ENCODE assay signal across 8 cellular contexts in genomic region chr17:4583796-4584124, GRCh38. TPM values are rescaled to one million over a fixed set of nuclear protein-coding genes. Genes with fewer than 3 reads are reported as not detected.
DNase-seq lines count a peak whose midpoint lies in the region; ATAC-seq, FAIRE-seq and TF ChIP-seq lines count a peak whose summit lies in the region.

No MANE protein-coding gene starts in this region.

- CTCF ChIA-PET in activated CD4-positive, alpha-beta T cell treated with anti-CD3 and anti-CD28 coated beads, Interleukin-2, amount 10 ng/mL, durations not matched to agents 7 days and 5 days (lab: Charles Lee): no interaction called here

- ATAC-seq in pancreas: peak; percentile 34 to 60 (median 44)
- ATAC-seq in GM19035 (IDR thresholded peaks at IDR 0.05; ENCODE audit: unreplicated experiment): no peak
- ATAC-seq in GM21381 (IDR thresholded peaks at IDR 0.05; ENCODE audit: unreplicated experiment): no peak

- H3K9me3 Mint-ChIP-seq in activated CD4-positive, alpha-beta T cell treated with anti-CD3 and anti-CD28 coated beads, Interleukin-2, amount 10 ng/mL, durations not matched to agents 7 days and 5 days: no peaks in the 10 kb centered on the region

- POLR2A ChIA-PET in activated CD4-positive, alpha-beta T cell treated with anti-CD3 and anti-CD28 coated beads, Interleukin-2, amount 10 ng/mL, durations not matched to agents 7 days and 5 days (lab: Charles Lee): no interaction called here

- TF ChIP-seq CTCF in SU-DHL-6 (IDR thresholded peaks at IDR 0.05; ENCODE audit: insufficient read depth, low read length, poor library complexity, severe bottlenecking): no peak
- no peak for TF ChIP-seq CTCF in pancreas (IDR thresholded peaks at IDR 0.05)

- peaks cover 0 to 8% (median 0%) of the 10 kb centered on the region in 3 donors for H3K4me1 ChIP-seq in pancreas

- H3F3A ChIP-seq in SU-DHL-6 (ENCODE audit: insufficient read depth): no peaks in the 10 kb centered on the region

- H3K27me3 Mint-ChIP-seq in activated CD4-positive, alpha-beta T cell treated with anti-CD3 and anti-CD28 coated beads, Interleukin-2, amount 10 ng/mL, durations not matched to agents 7 days and 5 days: peaks cover 47% of the 10 kb centered on the region

- H3K36me3 ChIP-seq in SU-DHL-6 (ENCODE audit: low read length): no peaks in the 10 kb centered on the region
- H3K36me3 ChIP-seq in pancreas: no peaks in the 10 kb centered on the region

- H3K4me2 ChIP-seq in SU-DHL-6 (ENCODE audit: low read depth, low read length, poor library complexity, severe bottlenecking): peak overlapping the region; percentile 9

- intact Hi-C loops in pancreas (cut with DNase I): no loop called here

- 20 to 23% methylated on average over 14 to 15 of the region's 15 CpGs for WGBS in pancreas, 2 donors

- peak overlapping the region; percentile 56 for H3K4me3 Mint-ChIP-seq in activated CD4-positive, alpha-beta T cell treated with anti-CD3 and anti-CD28 coated beads, Interleukin-2, amount 10 ng/mL, durations not matched to agents 7 days and 5 days

- H3K9me3 ChIP-seq in SU-DHL-6 (ENCODE audit: insufficient read depth, low read length) (no peaks in the 10 kb centered on the region), pancreas (no peaks in the 10 kb centered on the region)

- H3K79me2 ChIP-seq in SU-DHL-6 (ENCODE audit: insufficient read depth, low read length): no peaks in the 10 kb centered on the region

- no peaks in the 10 kb centered on the region for H3K9me2 ChIP-seq in SU-DHL-6 (replicated peaks; ENCODE audit: insufficient read depth, low read length)

- peaks cover 3% of the 10 kb centered on the region for H3K4me1 Mint-ChIP-seq in activated CD4-positive, alpha-beta T cell treated with anti-CD3 and anti-CD28 coated beads, Interleukin-2, amount 10 ng/mL, durations not matched to agents 7 days and 5 days

- H3K4me3 ChIP-seq in SU-DHL-6 (ENCODE audit: insufficient read depth, low read length, poor library complexity, severe bottlenecking) (no peak overlapping the region), pancreas (peak overlapping the region in 3 of 4 donors; percentile 18 to 55 (median 32))

- no peak overlapping the region for H3K9ac ChIP-seq in SU-DHL-6 (ENCODE audit: low read length)

- H3K27ac Mint-ChIP-seq in activated CD4-positive, alpha-beta T cell treated with anti-CD3 and anti-CD28 coated beads, Interleukin-2, amount 10 ng/mL, durations not matched to agents 7 days and 5 days: no peak overlapping the region

- H4K20me1 ChIP-seq in SU-DHL-6 (ENCODE audit: low read depth, low read length): no peaks in the 10 kb centered on the region

- H2AFZ ChIP-seq in SU-DHL-6 (ENCODE audit: low read depth, low read length, severe bottlenecking): no peak overlapping the region

- no peak for DNase-seq in activated CD4-positive, alpha-beta T cell treated with anti-CD3 and anti-CD28 coated beads, Interleukin-2, amount 10 ng/mL, durations not matched to agents 7 days and 5 days
- no peak for DNase-seq in activated CD4-positive, alpha-beta T cell treated with anti-CD3 and anti-CD28 coated beads for 4 hours
- DNase-seq in germinal center (ENCODE audit: low spot score) (peak; percentile 45), pancreas (no peak), SW 1271 (lab: John Stamatoyannopoulos, UW) (no peak)

- H3K27me3 ChIP-seq in SU-DHL-6 (ENCODE audit: low read length): no peaks in the 10 kb centered on the region
- peaks cover 0 to 5% (median 0%) of the 10 kb centered on the region in 4 donors for H3K27me3 ChIP-seq in pancreas

- no peaks in the 10 kb centered on the region for H3K36me3 Mint-ChIP-seq in activated CD4-positive, alpha-beta T cell treated with anti-CD3 and anti-CD28 coated beads, Interleukin-2, amount 10 ng/mL, durations not matched to agents 7 days and 5 days (ENCODE audit: low read depth)

- no peak for FAIRE-seq in pancreas (lab: Jason Lieb, UNC)

- H3K27ac ChIP-seq in SU-DHL-6 (ENCODE audit: low read depth, low read length): no peak overlapping the region
- no peak overlapping the region for H3K27ac ChIP-seq in pancreas

RNA-seq across cellular contexts. Expression of gene SMTNL2, which starts 0.6 kb away (rescaled TPM):
- total RNA-seq in activated CD4-positive, alpha-beta T cell treated with anti-CD3 and anti-CD28 coated beads, Interleukin-2, amount 10 ng/mL, durations not matched to agents 7 days and 5 days: not detected
- total RNA-seq in pancreas: under 1 TPM in 4 of 6 donors, not detected in 2; 0.09 to 0.59 (median 0.18) TPM
- under 1 TPM; 0.27 to 0.42 TPM for polyA plus RNA-seq in pancreas

RNA-seq across cellular contexts. Expression of gene GGT6, which starts 23.4 kb away (rescaled TPM):
- not detected for total RNA-seq in activated CD4-positive, alpha-beta T cell treated with anti-CD3 and anti-CD28 coated beads, Interleukin-2, amount 10 ng/mL, durations not matched to agents 7 days and 5 days
- total RNA-seq in pancreas: 10 to 100 TPM; 20.7 to 34.4 (median 32.9) TPM
- polyA plus RNA-seq in pancreas: 10 to 100 TPM; 27.0 to 36.1 TPM

RNA-seq across cellular contexts. Expression of gene MYBBP1A, which starts 28.6 kb away (rescaled TPM):
- 10 to 100 TPM; 58.0 to 59.0 TPM for total RNA-seq in activated CD4-positive, alpha-beta T cell treated with anti-CD3 and anti-CD28 coated beads, Interleukin-2, amount 10 ng/mL, durations not matched to agents 7 days and 5 days
- 10 to 100 TPM; 21.8 to 41.8 (median 30.6) TPM for total RNA-seq in pancreas
- 10 to 100 TPM; 73.1 to 93.1 TPM for polyA plus RNA-seq in pancreas

RNA-seq across cellular contexts. Expression of gene ALOX15, which starts 57.7 kb away (rescaled TPM):
- total RNA-seq in activated CD4-positive, alpha-beta T cell treated with anti-CD3 and anti-CD28 coated beads, Interleukin-2, amount 10 ng/mL, durations not matched to agents 7 days and 5 days: under 1 TPM in 1 of 2 experiments, not detected in 1; 0.17 TPM
- not detected for total RNA-seq in pancreas
- polyA plus RNA-seq in pancreas: 1 to 10 TPM in 1 of 2 donors, not detected in 1; 1.1 TPM

Comparison
In these comparisons a context has a peak if more than half of its experiments do, and no peak if none do; other contexts are left out.
1. ATAC-seq: peak in pancreas (4 of 4); none in GM19035 (single experiment) and GM21381 (single experiment).
2. RNA of gene GGT6, which starts 23.4 kb away (total RNA-seq): 20.7 to 34.4 TPM in pancreas; not detected in activated CD4-positive, alpha-beta T cell treated with anti-CD3 and anti-CD28 coated beads, Interleukin-2, amount 10 ng/mL, durations not matched to agents 7 days and 5 days; every median in the first group is over 10 times any median in the second.